25 cellular contexts compared by ENCODE assay signal in genomic region chr17:28579526-28579925, GRCh38. TPM values are rescaled to one million over a fixed set of nuclear protein-coding genes. Genes with fewer than 3 reads are reported as not detected.
DNase-seq lines count a peak whose midpoint lies in the region; ATAC-seq and TF ChIP-seq lines count a peak whose summit lies in the region.
"Had no signal": no experiment of that assay in that cellular context is flagged by ENCODE, and none has a peak within 500 bp of the region (broad histone marks: within the 10 kb centered on the region; RNA-seq: fewer than 3 reads in every experiment).

No MANE protein-coding gene starts in this region.

- H3K27me3 ChIP-seq in gastrocnemius medialis: no peaks in the 10 kb centered on the region
- H3K27me3 ChIP-seq: ovary, stomach, thyroid gland, vagina had no signal

- in situ Hi-C loops in gastrocnemius medialis (cut with MboI; ENCODE audit: low sequenced_read_pairs in 4 of 4): no loop called here

- H3K27ac ChIP-seq in gastrocnemius medialis: no peak overlapping the region
- H3K27ac ChIP-seq: A549, ovary, stomach, thyroid gland, vagina, WERI-Rb-1 had no signal

- ATAC-seq in activated CD8-positive, alpha-beta memory T cell treated with anti-CD3 and anti-CD28 coated beads, Interleukin-2, amount 10 ng/mL, durations not matched to agents 7 days and 5 days: peak; percentile 43
- ATAC-seq in HG03520 (IDR thresholded peaks at IDR 0.05; ENCODE audit: unreplicated experiment) (no peak), gastrocnemius medialis (no peak)
- ATAC-seq: A549, esophagus mucosa, left lobe of liver had no signal

- peak overlapping the region; percentile 85 for H3K27ac Mint-ChIP-seq in activated CD8-positive, alpha-beta memory T cell treated with anti-CD3 and anti-CD28 coated beads, Interleukin-2, amount 10 ng/mL, durations not matched to agents 7 days and 5 days
- H3K27ac Mint-ChIP-seq in activated T-helper 1 cell treated with anti-CD3 and anti-CD28 coated beads, Interleukin-12 subunit alpha, Interleukin-12 subunit beta, Interleukin-2, Interleukin-4 antibody, amounts not matched to agents 30 ng/mL and 10 ng/mL and 1 ng/mL, durations not matched to agents 14 hours and 24 hours and 36 hours: peak overlapping the region; percentile 77
- H3K27ac Mint-ChIP-seq: endodermal cell, memory B cell had no signal

- peak overlapping the region; percentile 8 for H3K4me3 Mint-ChIP-seq in activated CD8-positive, alpha-beta memory T cell treated with anti-CD3 and anti-CD28 coated beads, Interleukin-2, amount 10 ng/mL, durations not matched to agents 7 days and 5 days
- H3K4me3 Mint-ChIP-seq in activated T-helper 1 cell treated with anti-CD3 and anti-CD28 coated beads, Interleukin-12 subunit alpha, Interleukin-12 subunit beta, Interleukin-2, Interleukin-4 antibody, amounts not matched to agents 30 ng/mL and 10 ng/mL and 1 ng/mL, durations not matched to agents 14 hours and 24 hours and 36 hours: peak overlapping the region; percentile 64
- H3K4me3 Mint-ChIP-seq: central memory CD8-positive, alpha-beta T cell; endodermal cell; memory B cell; neural crest cell had no signal

- H3K27me3 Mint-ChIP-seq in activated CD8-positive, alpha-beta memory T cell treated with anti-CD3 and anti-CD28 coated beads, Interleukin-2, amount 10 ng/mL, durations not matched to agents 7 days and 5 days: no peaks in the 10 kb centered on the region
- H3K27me3 Mint-ChIP-seq in activated T-helper 1 cell treated with anti-CD3 and anti-CD28 coated beads, Interleukin-12 subunit alpha, Interleukin-12 subunit beta, Interleukin-2, Interleukin-4 antibody, amounts not matched to agents 30 ng/mL and 10 ng/mL and 1 ng/mL, durations not matched to agents 14 hours and 24 hours and 36 hours (ENCODE audit: insufficient read depth): no peaks in the 10 kb centered on the region
- H3K27me3 Mint-ChIP-seq: central memory CD8-positive, alpha-beta T cell; memory B cell had no signal

- H3K4me1 ChIP-seq in gastrocnemius medialis: peaks cover 0 to 5% of the 10 kb centered on the region in 2 donors

- no peak for TF ChIP-seq CTCF in gastrocnemius medialis (IDR thresholded peaks at IDR 0.05 in 4 of 5, conservative IDR thresholded peaks at IDR 0.05 in 1 of 5)

- TF ChIP-seq POLR2A in gastrocnemius medialis (IDR thresholded peaks at IDR 0.05): no peak

- no peaks in the 10 kb centered on the region for H3K9me3 Mint-ChIP-seq in activated CD8-positive, alpha-beta memory T cell treated with anti-CD3 and anti-CD28 coated beads, Interleukin-2, amount 10 ng/mL, durations not matched to agents 7 days and 5 days (ENCODE audit: low read depth)
- no peaks in the 10 kb centered on the region for H3K9me3 Mint-ChIP-seq in activated T-helper 1 cell treated with anti-CD3 and anti-CD28 coated beads, Interleukin-12 subunit alpha, Interleukin-12 subunit beta, Interleukin-2, Interleukin-4 antibody, amounts not matched to agents 30 ng/mL and 10 ng/mL and 1 ng/mL, durations not matched to agents 14 hours and 24 hours and 36 hours
- H3K9me3 Mint-ChIP-seq: central memory CD8-positive, alpha-beta T cell; endodermal cell; memory B cell; neural crest cell had no signal

- H3K36me3 Mint-ChIP-seq in activated CD8-positive, alpha-beta memory T cell treated with anti-CD3 and anti-CD28 coated beads, Interleukin-2, amount 10 ng/mL, durations not matched to agents 7 days and 5 days: peaks cover 43% of the 10 kb centered on the region
- peaks cover 35% of the 10 kb centered on the region for H3K36me3 Mint-ChIP-seq in activated T-helper 1 cell treated with anti-CD3 and anti-CD28 coated beads, Interleukin-12 subunit alpha, Interleukin-12 subunit beta, Interleukin-2, Interleukin-4 antibody, amounts not matched to agents 30 ng/mL and 10 ng/mL and 1 ng/mL, durations not matched to agents 14 hours and 24 hours and 36 hours (ENCODE audit: low read depth)
- H3K36me3 Mint-ChIP-seq: memory B cell had no signal

- peaks cover 50% of the 10 kb centered on the region for H3K4me1 Mint-ChIP-seq in activated CD8-positive, alpha-beta memory T cell treated with anti-CD3 and anti-CD28 coated beads, Interleukin-2, amount 10 ng/mL, durations not matched to agents 7 days and 5 days
- peaks cover 53% of the 10 kb centered on the region for H3K4me1 Mint-ChIP-seq in activated T-helper 1 cell treated with anti-CD3 and anti-CD28 coated beads, Interleukin-12 subunit alpha, Interleukin-12 subunit beta, Interleukin-2, Interleukin-4 antibody, amounts not matched to agents 30 ng/mL and 10 ng/mL and 1 ng/mL, durations not matched to agents 14 hours and 24 hours and 36 hours (ENCODE audit: low read depth)

- intact Hi-C loops in activated T-helper 1 cell treated with anti-CD3 and anti-CD28 coated beads, Interleukin-12 subunit alpha, Interleukin-12 subunit beta, Interleukin-2, Interleukin-4 antibody, amounts not matched to agents 30 ng/mL and 10 ng/mL and 1 ng/mL, durations not matched to agents 14 hours and 24 hours and 36 hours (cut with micrococcal nuclease): loop anchor here (1.0 to 10.0 kb wide), 4 partner anchors 8 to 375 kb away; partner anchors contain the start of genes PHF12, PIGS and SPAG5
- intact Hi-C loops in gastrocnemius medialis (cut with DNase I; ENCODE audit: low total_unique reads): no loop called here

- peak; percentile 84 for DNase-seq in activated CD8-positive, alpha-beta memory T cell treated with anti-CD3 and anti-CD28 coated beads, Interleukin-2, amount 10 ng/mL, durations not matched to agents 7 days and 5 days
- no peak for DNase-seq in activated CD8-positive, alpha-beta memory T cell treated with anti-CD3 and anti-CD28 coated beads, Interleukin-2, amount 50 U/mL, for 48 hours
- DNase-seq in stimulated activated naive CD4-positive, alpha-beta T cell treated with Interleukin-2 at 50 U/mL for 16 hours (lab: John Stamatoyannopoulos, UW): peak; percentile 3
- no peak for DNase-seq in stimulated activated naive CD4-positive, alpha-beta T cell (lab: John Stamatoyannopoulos, UW)
- DNase-seq in activated T-helper 1 cell treated with anti-CD3 and anti-CD28 coated beads, Interleukin-12 subunit alpha, Interleukin-12 subunit beta, Interleukin-2, Interleukin-4 antibody, amounts not matched to agents 30 ng/mL and 10 ng/mL and 1 ng/mL, durations not matched to agents 14 hours and 24 hours and 36 hours (ENCODE audit: low spot score): peak; percentile 37
- DNase-seq in gastrocnemius medialis (no peak), epidermal melanocyte (ENCODE audit: insufficient read length, low spot score) (no peak)
- DNase-seq: endodermal cell, NCI-H1048, NCI-H446 treated with DMSO at 0.1 percent for 48 hours, NCI-H82, ovary, SIG-M5, stomach, T1000, thyroid gland, WERI-Rb-1 had no signal

- no peak overlapping the region for H3K4me3 ChIP-seq in gastrocnemius medialis
- H3K4me3 ChIP-seq: A549, ovary, stomach, thyroid gland, vagina had no signal

- no peaks in the 10 kb centered on the region for H3K9me3 ChIP-seq in gastrocnemius medialis
- H3K9me3 ChIP-seq: A549, ovary, stomach, thyroid gland, vagina had no signal

- no peaks in the 10 kb centered on the region for H3K36me3 ChIP-seq in gastrocnemius medialis
- H3K36me3 ChIP-seq: ovary had no signal

- CTCF ChIA-PET in activated CD8-positive, alpha-beta memory T cell treated with anti-CD3 and anti-CD28 coated beads, Interleukin-2, amount 10 ng/mL, durations not matched to agents 7 days and 5 days (lab: Charles Lee): interaction anchor here (1.0 to 5.4 kb wide), 2 partner anchors 14 to 30 kb away, joined by 3 to 28 read pairs; no protein-coding TSS in a partner anchor

RNA-seq across cellular contexts. Expression of gene ALDOC, which starts 2.8 kb away (rescaled TPM):
- total RNA-seq in activated CD8-positive, alpha-beta memory T cell treated with anti-CD3 and anti-CD28 coated beads, Interleukin-2, amount 10 ng/mL, durations not matched to agents 7 days and 5 days: 10 to 100 TPM; 36.9 to 52.0 TPM
- total RNA-seq in activated T-helper 1 cell treated with anti-CD3 and anti-CD28 coated beads, Interleukin-12 subunit alpha, Interleukin-12 subunit beta, Interleukin-2, Interleukin-4 antibody, amounts not matched to agents 30 ng/mL and 10 ng/mL and 1 ng/mL, durations not matched to agents 14 hours and 24 hours and 36 hours: 44.0 and 47.6 TPM in 2 replicates
- total RNA-seq in gastrocnemius medialis: 1 to 10 TPM in 3 of 4 donors, under 1 TPM in 1; 0.87 to 7.0 (median 3.3) TPM

RNA-seq across cellular contexts. Expression of gene PIGS, which starts 8.2 kb away (rescaled TPM):
- total RNA-seq in activated CD8-positive, alpha-beta memory T cell treated with anti-CD3 and anti-CD28 coated beads, Interleukin-2, amount 10 ng/mL, durations not matched to agents 7 days and 5 days: 10 to 100 TPM; 61.0 to 66.2 TPM
- total RNA-seq in activated T-helper 1 cell treated with anti-CD3 and anti-CD28 coated beads, Interleukin-12 subunit alpha, Interleukin-12 subunit beta, Interleukin-2, Interleukin-4 antibody, amounts not matched to agents 30 ng/mL and 10 ng/mL and 1 ng/mL, durations not matched to agents 14 hours and 24 hours and 36 hours: 57.8 and 61.2 TPM in 2 replicates
- 10 to 100 TPM; 25.0 to 63.0 (median 50.0) TPM for total RNA-seq in gastrocnemius medialis

RNA-seq across cellular contexts. Expression of gene SPAG5, which starts 19.3 kb away (rescaled TPM):
- 100 to 1,000 TPM; 151 to 197 TPM for total RNA-seq in activated CD8-positive, alpha-beta memory T cell treated with anti-CD3 and anti-CD28 coated beads, Interleukin-2, amount 10 ng/mL, durations not matched to agents 7 days and 5 days
- 81.9 and 83.1 TPM in 2 replicates for total RNA-seq in activated T-helper 1 cell treated with anti-CD3 and anti-CD28 coated beads, Interleukin-12 subunit alpha, Interleukin-12 subunit beta, Interleukin-2, Interleukin-4 antibody, amounts not matched to agents 30 ng/mL and 10 ng/mL and 1 ng/mL, durations not matched to agents 14 hours and 24 hours and 36 hours
- total RNA-seq in gastrocnemius medialis: 1 to 10 TPM in 2 of 4 donors, under 1 TPM in 2; 0.41 to 1.5 (median 0.96) TPM

RNA-seq across cellular contexts. Expression of gene UNC119, which starts 27.1 kb away (rescaled TPM):
- total RNA-seq in activated CD8-positive, alpha-beta memory T cell treated with anti-CD3 and anti-CD28 coated beads, Interleukin-2, amount 10 ng/mL, durations not matched to agents 7 days and 5 days: 10 to 100 TPM; 41.2 to 59.0 TPM
- total RNA-seq in activated T-helper 1 cell treated with anti-CD3 and anti-CD28 coated beads, Interleukin-12 subunit alpha, Interleukin-12 subunit beta, Interleukin-2, Interleukin-4 antibody, amounts not matched to agents 30 ng/mL and 10 ng/mL and 1 ng/mL, durations not matched to agents 14 hours and 24 hours and 36 hours: 63.3 and 63.9 TPM in 2 replicates
- total RNA-seq in gastrocnemius medialis: 10 to 100 TPM in 1 of 4 donors, 1 to 10 TPM in 3; 3.1 to 10.2 (median 6.3) TPM

RNA-seq across cellular contexts. Expression of gene RSKR, which starts 34.5 kb away (rescaled TPM):
- 10 to 100 TPM; 25.4 to 28.2 TPM for total RNA-seq in activated CD8-positive, alpha-beta memory T cell treated with anti-CD3 and anti-CD28 coated beads, Interleukin-2, amount 10 ng/mL, durations not matched to agents 7 days and 5 days
- total RNA-seq in activated T-helper 1 cell treated with anti-CD3 and anti-CD28 coated beads, Interleukin-12 subunit alpha, Interleukin-12 subunit beta, Interleukin-2, Interleukin-4 antibody, amounts not matched to agents 30 ng/mL and 10 ng/mL and 1 ng/mL, durations not matched to agents 14 hours and 24 hours and 36 hours: 38.4 and 42.9 TPM in 2 replicates
- total RNA-seq in gastrocnemius medialis: 10 to 100 TPM in 1 of 4 donors, 1 to 10 TPM in 3; 1.8 to 10.1 (median 2.8) TPM

Comparison
In these comparisons a context has a peak if more than half of its experiments do, and no peak if none do; other contexts are left out.
1. DNase-seq: peak in activated CD8-positive, alpha-beta memory T cell treated with anti-CD3 and anti-CD28 coated beads, Interleukin-2, amount 10 ng/mL, durations not matched to agents 7 days and 5 days (single experiment), stimulated activated naive CD4-positive, alpha-beta T cell treated with Interleukin-2 at 50 U/mL for 16 hours (single experiment) and activated T-helper 1 cell treated with anti-CD3 and anti-CD28 coated beads, Interleukin-12 subunit alpha, Interleukin-12 subunit beta, Interleukin-2, Interleukin-4 antibody, amounts not matched to agents 30 ng/mL and 10 ng/mL and 1 ng/mL, durations not matched to agents 14 hours and 24 hours and 36 hours (single experiment); none in activated CD8-positive, alpha-beta memory T cell treated with anti-CD3 and anti-CD28 coated beads, Interleukin-2, amount 50 U/mL, for 48 hours (single experiment), stimulated activated naive CD4-positive, alpha-beta T cell (0 of 6), gastrocnemius medialis (0 of 2) and epidermal melanocyte (single experiment).
2. RNA of gene SPAG5, which starts 19.3 kb away (total RNA-seq): 151 to 197 TPM in activated CD8-positive, alpha-beta memory T cell treated with anti-CD3 and anti-CD28 coated beads, Interleukin-2, amount 10 ng/mL, durations not matched to agents 7 days and 5 days and 81.9 to 83.1 TPM in activated T-helper 1 cell treated with anti-CD3 and anti-CD28 coated beads, Interleukin-12 subunit alpha, Interleukin-12 subunit beta, Interleukin-2, Interleukin-4 antibody, amounts not matched to agents 30 ng/mL and 10 ng/mL and 1 ng/mL, durations not matched to agents 14 hours and 24 hours and 36 hours; 0.41 to 1.5 TPM in gastrocnemius medialis; every median in the first group is over 10 times any median in the second.